ENCODE assay signal across 12 cellular contexts in the genomic region with DNA sequence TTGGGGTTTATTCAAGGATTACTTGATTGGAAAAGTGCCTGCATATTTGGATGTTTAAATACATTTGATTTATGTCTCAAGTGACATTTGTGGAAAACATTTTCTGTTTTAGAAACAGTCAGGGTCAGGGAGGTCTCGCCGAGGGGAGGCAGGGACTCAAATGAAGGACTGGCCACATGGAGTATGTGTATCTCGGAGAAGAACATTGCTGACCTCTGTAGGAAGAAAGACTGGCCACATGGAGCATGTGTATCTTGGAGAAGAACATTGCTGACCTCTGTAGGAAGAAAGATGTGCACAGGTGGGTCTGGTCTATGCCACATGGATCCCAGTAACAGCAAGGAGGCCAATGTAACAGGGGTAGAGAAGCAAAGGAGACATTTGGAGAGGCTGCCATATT.
DNase-seq lines count a peak whose midpoint lies in the region; TF ChIP-seq lines count a peak whose summit lies in the region.
"Had no signal": no experiment of that assay in that cellular context is flagged by ENCODE, and none has a peak within 500 bp of the region (broad histone marks: within the 10 kb centered on the region; RNA-seq: fewer than 3 reads in every experiment).

No MANE protein-coding gene starts in this region.

- H3K4me3 ChIP-seq in HFF-Myc (replicated peaks; ENCODE audit: low read depth, low read length) (no peak overlapping the region), fibroblast of mammary gland (ENCODE audit: control insufficient read depth, low read depth, low read length) (no peak overlapping the region)
- H3K4me3 ChIP-seq: Peyer's patch had no signal

- no peak for TF ChIP-seq CTCF in HFF-Myc (IDR thresholded peaks at IDR 0.05; ENCODE audit: low read depth, low read length, missing control alignments)
- peak; percentile 2 for TF ChIP-seq CTCF in fibroblast of mammary gland (conservative IDR thresholded peaks at IDR 0.05; ENCODE audit: control insufficient read depth, insufficient read depth, low read depth, low read length)

- DNase-seq in HFF-Myc (ENCODE audit: extremely low read depth, low read depth) (peak; percentile 1), RPMI7951 (ENCODE audit: low read depth) (peak; percentile 19), fibroblast of mammary gland (ENCODE audit: low read depth) (peak; percentile 50), renal cortical epithelial cell (ENCODE audit: low read depth) (peak; percentile 4), NCI-H446 treated with DMSO at 0.1 percent for 48 hours (lab: John Stamatoyannopoulos, UW) (no peak), epidermal melanocyte (ENCODE audit: insufficient read length, low spot score) (no peak), Ammon's horn (ENCODE audit: low spot score) (no peak)
- DNase-seq: activated CD4-positive, CD25-positive, alpha-beta regulatory T cell; MV-4-11; naive thymus-derived CD8-positive, alpha-beta T cell; Peyer's patch; stimulated activated naive B cell treated with anti-CD40 and anti-IgM and Interleukin-4, amounts not matched to agents 10 μg/mL and 1 μg/mL and 100 μg/mL, for 72 hours had no signal

Comparison
In these comparisons a context has a peak if more than half of its experiments do, and no peak if none do; other contexts are left out.
1. DNase-seq: peak in HFF-Myc (single experiment), RPMI7951 (single experiment), fibroblast of mammary gland (single experiment) and renal cortical epithelial cell (single experiment); none in NCI-H446 treated with DMSO at 0.1 percent for 48 hours (single experiment), epidermal melanocyte (single experiment) and Ammon's horn (single experiment).